In the genomic region with DNA sequence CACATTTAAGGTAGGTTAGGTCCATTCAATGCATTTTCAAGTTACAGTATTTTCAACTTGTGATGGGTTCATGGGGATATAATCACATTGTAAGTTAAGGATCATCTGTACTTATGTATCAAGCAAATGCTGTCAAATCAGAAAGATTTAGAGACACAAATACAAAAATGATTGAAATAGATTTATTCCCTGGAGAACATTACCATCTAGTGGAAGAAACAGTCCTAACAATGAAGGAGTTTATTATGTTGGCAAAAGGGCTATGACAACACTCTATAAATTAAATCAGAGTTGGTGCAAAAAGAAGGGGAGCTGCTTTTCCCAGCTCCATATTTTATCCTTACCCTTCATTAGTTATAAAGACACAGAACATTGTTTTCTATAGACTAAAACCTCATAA, we compare ENCODE assay signal across 1 cellular context.
TF ChIP-seq lines count a peak whose summit lies in the region.

No MANE protein-coding gene starts in this region.

TF ChIP-seq in SK-N-SH treated with all-trans-retinoic acid at 6 μM for 48 hours, 23 proteins besides CTCF, POLR2A, EP300 and RAD21 (continued from another document):
- TF ChIP-seq, protein P1, sequence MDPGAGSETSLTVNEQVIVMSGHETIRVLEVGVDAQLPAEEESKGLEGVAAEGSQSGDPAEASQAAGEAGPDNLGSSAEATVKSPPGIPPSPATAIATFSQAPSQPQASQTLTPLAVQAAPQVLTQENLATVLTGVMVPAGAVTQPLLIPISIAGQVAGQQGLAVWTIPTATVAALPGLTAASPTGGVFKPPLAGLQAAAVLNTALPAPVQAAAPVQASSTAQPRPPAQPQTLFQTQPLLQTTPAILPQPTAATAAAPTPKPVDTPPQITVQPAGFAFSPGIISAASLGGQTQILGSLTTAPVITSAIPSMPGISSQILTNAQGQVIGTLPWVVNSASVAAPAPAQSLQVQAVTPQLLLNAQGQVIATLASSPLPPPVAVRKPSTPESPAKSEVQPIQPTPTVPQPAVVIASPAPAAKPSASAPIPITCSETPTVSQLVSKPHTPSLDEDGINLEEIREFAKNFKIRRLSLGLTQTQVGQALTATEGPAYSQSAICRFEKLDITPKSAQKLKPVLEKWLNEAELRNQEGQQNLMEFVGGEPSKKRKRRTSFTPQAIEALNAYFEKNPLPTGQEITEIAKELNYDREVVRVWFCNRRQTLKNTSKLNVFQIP (CRISPR knock-in tag; IDR thresholded peaks at IDR 0.05; ENCODE audit: borderline replicate concordance, low read depth): no peak
TF ChIP-seq in SK-N-SH treated with all-trans-retinoic acid at 6 μM for 48 hours: peak in this region for 0.
